8 cellular contexts compared by ENCODE assay signal in the genomic region with DNA sequence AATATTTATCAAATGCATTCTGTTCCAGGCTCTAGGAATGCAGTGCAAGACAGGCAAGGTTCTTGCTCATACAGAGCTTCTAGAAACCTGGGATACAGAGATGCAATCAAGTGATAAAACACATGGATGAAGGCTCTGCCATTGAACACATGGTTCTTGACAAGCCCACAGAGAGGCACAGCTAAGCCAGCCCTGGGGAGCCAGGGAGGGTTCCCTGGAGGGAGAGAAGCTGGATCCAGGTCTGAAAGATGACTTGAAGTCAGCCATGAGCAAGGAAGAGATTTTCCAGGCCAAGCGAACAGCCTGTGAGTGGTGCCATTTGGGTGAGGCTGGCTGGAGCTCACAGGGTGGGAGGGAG.
A peak's percentile ranks its signal among the peaks of the same experiment; 100 is the strongest.
DNase-seq lines count a peak whose midpoint lies in the region; ATAC-seq and TF ChIP-seq lines count a peak whose summit lies in the region.

No MANE protein-coding gene starts in this region.

- in situ Hi-C loops in gastrocnemius medialis (cut with MboI; ENCODE audit: low sequenced_read_pairs in 4 of 4), result no loop called here

- H3K27me3 ChIP-seq in foreskin keratinocyte (no peaks in the 10 kb centered on the region), gastrocnemius medialis (no peaks in the 10 kb centered on the region)

- no peaks in the 10 kb centered on the region for H3K9me3 ChIP-seq in T-helper 17 cell (ENCODE audit: control insufficient read depth, low read length, poor library complexity, severe bottlenecking)
- H3K9me3 ChIP-seq in gastrocnemius medialis, result no peaks in the 10 kb centered on the region

- no peaks in the 10 kb centered on the region for H3K27me3 Mint-ChIP-seq in T-helper 17 cell

- peaks cover 22% of the 10 kb centered on the region for H3K4me1 ChIP-seq in foreskin keratinocyte
- peaks cover 12 to 19% of the 10 kb centered on the region in 2 donors for H3K4me1 ChIP-seq in gastrocnemius medialis

- peaks cover 46% of the 10 kb centered on the region for H3K4me1 Mint-ChIP-seq in T-helper 17 cell

- H3K27ac ChIP-seq in foreskin keratinocyte (peak overlapping the region; percentile 69), gastrocnemius medialis (peak overlapping the region; percentile 71 to 79 (median 74))

- ATAC-seq in GM18873 (IDR thresholded peaks at IDR 0.05; ENCODE audit: low FRiP score, unreplicated experiment) (peak; percentile 7), T-helper 17 cell (no peak), foreskin keratinocyte (no peak), gastrocnemius medialis (peak in 1 of 2 donors; percentile 15), GM19328 (IDR thresholded peaks at IDR 0.05; ENCODE audit: unreplicated experiment) (no peak)

- TF ChIP-seq CTCF in foreskin keratinocyte (conservative IDR thresholded peaks at IDR 0.05), result no peak
- TF ChIP-seq CTCF in gastrocnemius medialis (IDR thresholded peaks at IDR 0.05 in 4 of 5, conservative IDR thresholded peaks at IDR 0.05 in 1 of 5), result no peak

- peak overlapping the region; percentile 99 for H3K27ac Mint-ChIP-seq in T-helper 17 cell

- TF ChIP-seq POLR2A in gastrocnemius medialis (IDR thresholded peaks at IDR 0.05), result no peak

- H3K36me3 Mint-ChIP-seq in T-helper 17 cell (ENCODE audit: low read depth), result no peaks in the 10 kb centered on the region

- no peak for DNase-seq in T-helper 17 cell
- DNase-seq in foreskin keratinocyte, result no peak
- DNase-seq in gastrocnemius medialis, result no peak
- DNase-seq in SIG-M5 (lab: John Stamatoyannopoulos, UW), result no peak
- no peak for DNase-seq in activated effector memory CD4-positive, alpha-beta T cell treated with anti-CD3 and anti-CD28 coated beads, Interleukin-2, amount 50 U/mL, for 16 hours
- DNase-seq in AG08395 (ENCODE audit: low spot score), result no peak

- H3K36me3 ChIP-seq in gastrocnemius medialis, result no peaks in the 10 kb centered on the region

- intact Hi-C loops in gastrocnemius medialis (cut with DNase I; ENCODE audit: low total_unique reads), result no loop called here

- peak overlapping the region; percentile 94 for H3K4me3 Mint-ChIP-seq in T-helper 17 cell

- peak overlapping the region; percentile 50 to 66 (median 58) for H3K4me3 ChIP-seq in gastrocnemius medialis
